Comparison of ENCODE assay signal across 27 cellular contexts in genomic region chr9:16026886-16027285, GRCh38.
"Had no signal": no experiment of that assay in that cellular context is flagged by ENCODE, and none has a peak within 500 bp of the region (broad histone marks: within the 10 kb centered on the region; RNA-seq: fewer than 3 reads in every experiment).

No MANE protein-coding gene starts in this region.

- H3K4me1 ChIP-seq: gastroesophageal sphincter, heart left ventricle, left lung, neural progenitor cell, parathyroid adenoma, right lobe of liver, suprapubic skin, transverse colon, upper lobe of right lung, uterus had no signal

- H3K36me3 ChIP-seq: gastroesophageal sphincter, heart left ventricle, left lung, neural progenitor cell, right lobe of liver, suprapubic skin, transverse colon, upper lobe of right lung, uterus had no signal

- H3K4me2 ChIP-seq: hepatocyte, neural progenitor cell had no signal

- H3K9me3 ChIP-seq: gastroesophageal sphincter, heart left ventricle, left lung, right lobe of liver, suprapubic skin, transverse colon, upper lobe of right lung, uterus had no signal

- H3K79me2 ChIP-seq: hepatocyte, parathyroid adenoma had no signal

- H3K4me3 ChIP-seq: dorsolateral prefrontal cortex, gastroesophageal sphincter, heart left ventricle, hepatocyte, left lung, neural progenitor cell, right lobe of liver, suprapubic skin, transverse colon, upper lobe of right lung, uterus had no signal

- H3K27ac ChIP-seq: dorsolateral prefrontal cortex, epithelial cell of prostate, foreskin keratinocyte, gastroesophageal sphincter, heart left ventricle, hepatocyte, left lung, neural progenitor cell, parathyroid adenoma, right lobe of liver, suprapubic skin, transverse colon, upper lobe of right lung, uterus had no signal

- H3K9ac ChIP-seq: neural progenitor cell, parathyroid adenoma had no signal

- DNase-seq: cortex of kidney; dorsolateral prefrontal cortex; effector CD8-positive, alpha-beta T cell; endodermal cell; foreskin keratinocyte; heart left ventricle; kidney; left lung; mesendoderm; midbrain; naive thymus-derived CD4-positive, alpha-beta T cell; right lobe of liver; small intestine; stimulated activated CD4-positive, alpha-beta T cell treated with anti-CD3 and anti-CD28 coated beads, Interleukin-15, amount 100 ng/mL, for 24 hours; stimulated activated CD4-positive, alpha-beta T cell treated with anti-CD3 and anti-CD28 coated beads, Interleukin-2, amount 100 ng/mL, for 48 hours; stimulated activated CD8-positive, alpha-beta memory T cell treated with anti-CD3 and anti-CD28 coated beads, Interleukin-4, amount 100 ng/mL, for 48 hours; stimulated activated naive CD4-positive, alpha-beta T cell; stimulated activated naive CD8-positive, alpha-beta T cell treated with anti-CD3 and anti-CD28 coated beads, Interleukin-15, amount 100 ng/mL, for 72 hours; transverse colon; upper lobe of right lung; uterus had no signal

- H2AFZ ChIP-seq: hepatocyte, neural progenitor cell, parathyroid adenoma had no signal

- H3K27me3 ChIP-seq: foreskin keratinocyte, gastroesophageal sphincter, heart left ventricle, hepatocyte, left lung, neural progenitor cell, right lobe of liver, suprapubic skin, transverse colon, upper lobe of right lung, uterus had no signal
